15 cellular contexts compared by ENCODE assay signal in the genomic region with DNA sequence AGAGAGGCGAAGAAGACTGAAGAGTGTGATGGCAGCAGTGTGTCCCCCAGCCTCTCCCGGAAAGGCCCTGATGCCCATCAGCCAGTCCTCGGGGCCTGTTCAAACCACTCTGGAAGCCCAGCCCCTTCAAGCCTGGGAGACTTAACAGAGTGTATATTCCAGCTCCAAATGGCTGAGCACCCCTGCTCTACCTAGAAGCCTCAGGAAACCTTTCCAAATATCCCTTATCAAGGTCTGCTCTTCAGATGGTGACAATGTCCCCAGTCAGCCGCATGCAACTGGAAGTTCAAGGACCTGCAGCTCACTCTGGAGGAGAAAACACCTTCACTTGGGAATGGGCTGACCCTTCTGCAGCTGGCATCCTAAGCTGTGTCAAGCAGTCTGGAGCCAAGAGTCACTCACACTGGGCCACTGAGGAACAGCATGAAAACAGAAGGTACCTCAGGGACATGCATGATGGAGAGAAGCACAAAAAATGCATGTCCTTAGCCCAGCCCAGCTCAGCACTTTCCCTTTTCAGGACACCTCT. TPM values are rescaled to one million over a fixed set of nuclear protein-coding genes. Genes with fewer than 3 reads are reported as not detected.
A peak's percentile ranks its signal among the peaks of the same experiment; 100 is the strongest.
DNase-seq lines count a peak whose midpoint lies in the region; ATAC-seq and TF ChIP-seq lines count a peak whose summit lies in the region.
"Had no signal": no experiment of that assay in that cellular context is flagged by ENCODE, and none has a peak within 500 bp of the region (broad histone marks: within the 10 kb centered on the region; RNA-seq: fewer than 3 reads in every experiment).

No MANE protein-coding gene starts in this region.

- H3K9me3 ChIP-seq in T-helper 17 cell (ENCODE audit: control insufficient read depth, low read length, poor library complexity, severe bottlenecking) (no peaks in the 10 kb centered on the region), hepatocyte (ENCODE audit: low read depth) (no peaks in the 10 kb centered on the region)

- no peaks in the 10 kb centered on the region for H3K9me2 ChIP-seq in hepatocyte (replicated peaks; ENCODE audit: insufficient read depth)

- H3K27me3 ChIP-seq in hepatocyte = no peaks in the 10 kb centered on the region

- H3K36me3 Mint-ChIP-seq in activated CD8-positive, alpha-beta memory T cell treated with anti-CD3 and anti-CD28 coated beads, Interleukin-2, amount 10 ng/mL, durations not matched to agents 7 days and 5 days = peaks cover 42% of the 10 kb centered on the region
- H3K36me3 Mint-ChIP-seq in T-helper 17 cell (ENCODE audit: low read depth) = peaks cover 2% of the 10 kb centered on the region
- H3K36me3 Mint-ChIP-seq in stimulated activated effector memory CD8-positive, alpha-beta T cell treated with anti-CD3 and anti-CD28 coated beads, Interleukin-12 subunit alpha, Interleukin-12 subunit beta, amount 100 ng/mL, for 72 hours = peaks cover 36% of the 10 kb centered on the region
- H3K36me3 Mint-ChIP-seq: brain had no signal

- peak overlapping the region; percentile 84 for H3K27ac Mint-ChIP-seq in activated CD8-positive, alpha-beta memory T cell treated with anti-CD3 and anti-CD28 coated beads, Interleukin-2, amount 10 ng/mL, durations not matched to agents 7 days and 5 days
- H3K27ac Mint-ChIP-seq in T-helper 17 cell = peak overlapping the region; percentile 86
- peak overlapping the region; percentile 90 for H3K27ac Mint-ChIP-seq in stimulated activated effector memory CD8-positive, alpha-beta T cell treated with anti-CD3 and anti-CD28 coated beads, Interleukin-12 subunit alpha, Interleukin-12 subunit beta, amount 100 ng/mL, for 72 hours

- H3K4me2 ChIP-seq in hepatocyte = no peak overlapping the region

- DNase-seq in activated CD8-positive, alpha-beta memory T cell treated with anti-CD3 and anti-CD28 coated beads, Interleukin-2, amount 10 ng/mL, durations not matched to agents 7 days and 5 days = no peak
- DNase-seq in activated CD8-positive, alpha-beta memory T cell treated with anti-CD3 and anti-CD28 coated beads, Interleukin-2, amount 50 U/mL, for 48 hours = no peak
- DNase-seq in T-helper 17 cell = no peak
- DNase-seq in hepatocyte (ENCODE audit: low spot score) = no peak
- no peak for DNase-seq in stimulated activated effector memory CD8-positive, alpha-beta T cell treated with anti-CD3 and anti-CD28 coated beads, Interleukin-12 subunit alpha, Interleukin-12 subunit beta, amount 100 ng/mL, for 72 hours (ENCODE audit: low spot score in 2 of 2)
- no peak for DNase-seq in GM10266 (ENCODE audit: extremely low spot score)
- no peak for DNase-seq in foreskin melanocyte
- DNase-seq: erythroblast; GDM1; NCI-H146; NCI-H82; stimulated activated CD4-positive, alpha-beta T cell treated with anti-CD3 and anti-CD28 coated beads, Interleukin-1b, Interleukin-23, amount 100 ng/mL, for 48 hours; SW 1271 had no signal

- CTCF ChIA-PET in activated CD8-positive, alpha-beta memory T cell treated with anti-CD3 and anti-CD28 coated beads, Interleukin-2, amount 10 ng/mL, durations not matched to agents 7 days and 5 days (lab: Charles Lee) = interaction anchor here (1.1 to 1.2 kb wide), 2 partner anchors 8 to 51 kb away, joined by 3 to 4 read pairs; no protein-coding TSS in a partner anchor

- no peak overlapping the region for H3K4me3 ChIP-seq in hepatocyte

- no peak overlapping the region for H2AFZ ChIP-seq in hepatocyte

- H3K79me2 ChIP-seq in hepatocyte = peaks cover 96% of the 10 kb centered on the region

- no peaks in the 10 kb centered on the region for H3K36me3 ChIP-seq in hepatocyte (replicated peaks; ENCODE audit: insufficient read depth, low read depth)

- WGBS in hepatocyte (ENCODE audit: low lambda C conversion rate, missing lambda C conversion rate) = 93% methylated on average over 4 of the region's 4 CpGs

- no peak for ATAC-seq in activated CD8-positive, alpha-beta memory T cell treated with anti-CD3 and anti-CD28 coated beads, Interleukin-2, amount 10 ng/mL, durations not matched to agents 7 days and 5 days
- ATAC-seq in T-helper 17 cell (no peak), GM18498 (IDR thresholded peaks at IDR 0.05; ENCODE audit: unreplicated experiment) (no peak)
- ATAC-seq in stimulated activated effector memory CD8-positive, alpha-beta T cell treated with anti-CD3 and anti-CD28 coated beads, Interleukin-12 subunit alpha, Interleukin-12 subunit beta, amount 100 ng/mL, for 72 hours = no peak

- peaks cover 62% of the 10 kb centered on the region for H3K4me1 Mint-ChIP-seq in activated CD8-positive, alpha-beta memory T cell treated with anti-CD3 and anti-CD28 coated beads, Interleukin-2, amount 10 ng/mL, durations not matched to agents 7 days and 5 days
- H3K4me1 Mint-ChIP-seq in T-helper 17 cell = peaks cover 49% of the 10 kb centered on the region
- peaks cover 62% of the 10 kb centered on the region for H3K4me1 Mint-ChIP-seq in stimulated activated effector memory CD8-positive, alpha-beta T cell treated with anti-CD3 and anti-CD28 coated beads, Interleukin-12 subunit alpha, Interleukin-12 subunit beta, amount 100 ng/mL, for 72 hours

- H4K20me1 ChIP-seq in hepatocyte (ENCODE audit: insufficient read depth, poor library complexity, severe bottlenecking) = peaks cover 57% of the 10 kb centered on the region

- peaks cover 52% of the 10 kb centered on the region for H3K4me1 ChIP-seq in hepatocyte (ENCODE audit: insufficient read depth)

- H3K4me3 Mint-ChIP-seq in activated CD8-positive, alpha-beta memory T cell treated with anti-CD3 and anti-CD28 coated beads, Interleukin-2, amount 10 ng/mL, durations not matched to agents 7 days and 5 days = no peak overlapping the region
- peak overlapping the region; percentile 76 for H3K4me3 Mint-ChIP-seq in T-helper 17 cell
- peak overlapping the region; percentile 56 for H3K4me3 Mint-ChIP-seq in stimulated activated effector memory CD8-positive, alpha-beta T cell treated with anti-CD3 and anti-CD28 coated beads, Interleukin-12 subunit alpha, Interleukin-12 subunit beta, amount 100 ng/mL, for 72 hours
- H3K4me3 Mint-ChIP-seq: brain had no signal

- peak overlapping the region; percentile 92 for H3K27ac ChIP-seq in hepatocyte

- TF ChIP-seq CTCF in hepatocyte (IDR thresholded peaks at IDR 0.05; ENCODE audit: poor library complexity) = no peak
- TF ChIP-seq CTCF in GM10266 (IDR thresholded peaks at IDR 0.05; ENCODE audit: control insufficient read depth, insufficient read depth, low read depth, missing control alignments) = no peak

- peaks cover 9% of the 10 kb centered on the region for H3K9me3 Mint-ChIP-seq in activated CD8-positive, alpha-beta memory T cell treated with anti-CD3 and anti-CD28 coated beads, Interleukin-2, amount 10 ng/mL, durations not matched to agents 7 days and 5 days (ENCODE audit: low read depth)
- no peaks in the 10 kb centered on the region for H3K9me3 Mint-ChIP-seq in stimulated activated effector memory CD8-positive, alpha-beta T cell treated with anti-CD3 and anti-CD28 coated beads, Interleukin-12 subunit alpha, Interleukin-12 subunit beta, amount 100 ng/mL, for 72 hours

- no peaks in the 10 kb centered on the region for H3K27me3 Mint-ChIP-seq in activated CD8-positive, alpha-beta memory T cell treated with anti-CD3 and anti-CD28 coated beads, Interleukin-2, amount 10 ng/mL, durations not matched to agents 7 days and 5 days
- H3K27me3 Mint-ChIP-seq in T-helper 17 cell = no peaks in the 10 kb centered on the region

RNA-seq across cellular contexts. Expression of gene ANXA11, which starts 10.2 kb away (rescaled TPM):
- 100 to 1,000 TPM; 251 to 288 TPM for total RNA-seq in activated CD8-positive, alpha-beta memory T cell treated with anti-CD3 and anti-CD28 coated beads, Interleukin-2, amount 10 ng/mL, durations not matched to agents 7 days and 5 days
- total RNA-seq in T-helper 17 cell (100 to 1,000 TPM; 199 to 209 TPM), hepatocyte (88.1 and 92.8 TPM in 2 replicates)
- 168 and 184 TPM in 2 replicates for polyA plus RNA-seq in hepatocyte
